Comparison of ENCODE assay signal across 7 cellular contexts in the genomic region with DNA sequence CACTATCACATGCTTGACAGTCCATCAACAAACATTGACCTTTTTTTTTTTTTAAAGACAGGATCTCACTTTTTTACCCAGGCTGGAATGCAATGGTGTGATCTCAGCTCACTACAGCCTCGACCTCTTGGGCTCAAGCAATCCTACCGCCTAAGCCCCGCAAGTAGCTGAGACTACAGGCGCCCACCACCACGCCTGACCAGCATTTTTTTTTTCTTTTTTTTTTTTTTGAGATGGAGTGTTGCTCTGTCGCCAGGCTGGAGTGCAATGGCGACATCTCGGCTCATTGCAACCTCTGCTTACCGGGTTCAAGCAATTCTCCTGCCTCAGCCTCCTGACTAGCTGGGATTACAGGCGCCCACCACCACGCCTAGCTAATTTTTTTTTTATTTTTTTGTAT. TPM values are rescaled to one million over a fixed set of nuclear protein-coding genes. Genes with fewer than 3 reads are reported as not detected.
"Had no signal": no experiment of that assay in that cellular context is flagged by ENCODE, and none has a peak within 500 bp of the region (broad histone marks: within the 10 kb centered on the region; RNA-seq: fewer than 3 reads in every experiment).

No MANE protein-coding gene starts in this region.

RNA-seq across cellular contexts. Expression of a gene that starts 21.9 kb away (rescaled TPM):
- total RNA-seq: LHCN-M2, MCF 10A, NCI-H460, PC-9, RPMI7951, SJCRH30, SK-MEL-5 had no signal

RNA-seq across cellular contexts. Expression of a gene that starts 39.8 kb away (rescaled TPM):
- total RNA-seq: MCF 10A, SJCRH30 had no signal
